2 cellular contexts compared by ENCODE assay signal in the genomic region with DNA sequence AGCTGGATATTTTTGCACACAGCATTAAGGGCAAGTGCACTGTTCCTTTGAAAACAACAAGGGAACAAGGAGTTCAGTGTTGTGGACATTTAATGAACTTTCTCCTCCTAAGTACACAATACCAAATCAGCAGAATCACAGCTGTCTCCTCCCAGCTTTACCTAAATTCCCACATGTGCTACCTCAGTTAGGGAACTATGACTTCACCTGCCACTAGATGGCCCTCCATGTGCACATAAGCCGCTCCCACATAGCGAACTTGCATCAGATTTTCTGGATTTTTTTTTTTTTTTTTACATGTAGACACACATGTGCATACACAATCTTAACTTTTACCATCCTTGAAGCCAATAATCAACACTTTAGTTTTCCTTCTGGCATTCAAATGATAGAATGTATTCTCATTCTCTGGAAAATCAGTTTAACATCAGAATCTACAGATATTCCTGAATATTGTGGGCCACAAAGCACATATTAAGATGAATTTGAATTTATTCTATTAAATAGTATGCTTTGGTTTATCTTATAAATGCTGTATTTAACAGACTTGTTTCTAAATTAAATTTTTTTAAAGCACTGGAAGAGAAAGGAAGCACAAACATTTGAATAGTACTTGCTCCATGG.
A peak's percentile ranks its signal among the peaks of the same experiment; 100 is the strongest.
TF ChIP-seq lines count a peak whose summit lies in the region.

No MANE protein-coding gene starts in this region.

TF ChIP-seq in GM23338, 12 proteins besides CTCF, POLR2A, EP300 and RAD21 (continued from another document):
- TF ChIP-seq, protein P1, sequence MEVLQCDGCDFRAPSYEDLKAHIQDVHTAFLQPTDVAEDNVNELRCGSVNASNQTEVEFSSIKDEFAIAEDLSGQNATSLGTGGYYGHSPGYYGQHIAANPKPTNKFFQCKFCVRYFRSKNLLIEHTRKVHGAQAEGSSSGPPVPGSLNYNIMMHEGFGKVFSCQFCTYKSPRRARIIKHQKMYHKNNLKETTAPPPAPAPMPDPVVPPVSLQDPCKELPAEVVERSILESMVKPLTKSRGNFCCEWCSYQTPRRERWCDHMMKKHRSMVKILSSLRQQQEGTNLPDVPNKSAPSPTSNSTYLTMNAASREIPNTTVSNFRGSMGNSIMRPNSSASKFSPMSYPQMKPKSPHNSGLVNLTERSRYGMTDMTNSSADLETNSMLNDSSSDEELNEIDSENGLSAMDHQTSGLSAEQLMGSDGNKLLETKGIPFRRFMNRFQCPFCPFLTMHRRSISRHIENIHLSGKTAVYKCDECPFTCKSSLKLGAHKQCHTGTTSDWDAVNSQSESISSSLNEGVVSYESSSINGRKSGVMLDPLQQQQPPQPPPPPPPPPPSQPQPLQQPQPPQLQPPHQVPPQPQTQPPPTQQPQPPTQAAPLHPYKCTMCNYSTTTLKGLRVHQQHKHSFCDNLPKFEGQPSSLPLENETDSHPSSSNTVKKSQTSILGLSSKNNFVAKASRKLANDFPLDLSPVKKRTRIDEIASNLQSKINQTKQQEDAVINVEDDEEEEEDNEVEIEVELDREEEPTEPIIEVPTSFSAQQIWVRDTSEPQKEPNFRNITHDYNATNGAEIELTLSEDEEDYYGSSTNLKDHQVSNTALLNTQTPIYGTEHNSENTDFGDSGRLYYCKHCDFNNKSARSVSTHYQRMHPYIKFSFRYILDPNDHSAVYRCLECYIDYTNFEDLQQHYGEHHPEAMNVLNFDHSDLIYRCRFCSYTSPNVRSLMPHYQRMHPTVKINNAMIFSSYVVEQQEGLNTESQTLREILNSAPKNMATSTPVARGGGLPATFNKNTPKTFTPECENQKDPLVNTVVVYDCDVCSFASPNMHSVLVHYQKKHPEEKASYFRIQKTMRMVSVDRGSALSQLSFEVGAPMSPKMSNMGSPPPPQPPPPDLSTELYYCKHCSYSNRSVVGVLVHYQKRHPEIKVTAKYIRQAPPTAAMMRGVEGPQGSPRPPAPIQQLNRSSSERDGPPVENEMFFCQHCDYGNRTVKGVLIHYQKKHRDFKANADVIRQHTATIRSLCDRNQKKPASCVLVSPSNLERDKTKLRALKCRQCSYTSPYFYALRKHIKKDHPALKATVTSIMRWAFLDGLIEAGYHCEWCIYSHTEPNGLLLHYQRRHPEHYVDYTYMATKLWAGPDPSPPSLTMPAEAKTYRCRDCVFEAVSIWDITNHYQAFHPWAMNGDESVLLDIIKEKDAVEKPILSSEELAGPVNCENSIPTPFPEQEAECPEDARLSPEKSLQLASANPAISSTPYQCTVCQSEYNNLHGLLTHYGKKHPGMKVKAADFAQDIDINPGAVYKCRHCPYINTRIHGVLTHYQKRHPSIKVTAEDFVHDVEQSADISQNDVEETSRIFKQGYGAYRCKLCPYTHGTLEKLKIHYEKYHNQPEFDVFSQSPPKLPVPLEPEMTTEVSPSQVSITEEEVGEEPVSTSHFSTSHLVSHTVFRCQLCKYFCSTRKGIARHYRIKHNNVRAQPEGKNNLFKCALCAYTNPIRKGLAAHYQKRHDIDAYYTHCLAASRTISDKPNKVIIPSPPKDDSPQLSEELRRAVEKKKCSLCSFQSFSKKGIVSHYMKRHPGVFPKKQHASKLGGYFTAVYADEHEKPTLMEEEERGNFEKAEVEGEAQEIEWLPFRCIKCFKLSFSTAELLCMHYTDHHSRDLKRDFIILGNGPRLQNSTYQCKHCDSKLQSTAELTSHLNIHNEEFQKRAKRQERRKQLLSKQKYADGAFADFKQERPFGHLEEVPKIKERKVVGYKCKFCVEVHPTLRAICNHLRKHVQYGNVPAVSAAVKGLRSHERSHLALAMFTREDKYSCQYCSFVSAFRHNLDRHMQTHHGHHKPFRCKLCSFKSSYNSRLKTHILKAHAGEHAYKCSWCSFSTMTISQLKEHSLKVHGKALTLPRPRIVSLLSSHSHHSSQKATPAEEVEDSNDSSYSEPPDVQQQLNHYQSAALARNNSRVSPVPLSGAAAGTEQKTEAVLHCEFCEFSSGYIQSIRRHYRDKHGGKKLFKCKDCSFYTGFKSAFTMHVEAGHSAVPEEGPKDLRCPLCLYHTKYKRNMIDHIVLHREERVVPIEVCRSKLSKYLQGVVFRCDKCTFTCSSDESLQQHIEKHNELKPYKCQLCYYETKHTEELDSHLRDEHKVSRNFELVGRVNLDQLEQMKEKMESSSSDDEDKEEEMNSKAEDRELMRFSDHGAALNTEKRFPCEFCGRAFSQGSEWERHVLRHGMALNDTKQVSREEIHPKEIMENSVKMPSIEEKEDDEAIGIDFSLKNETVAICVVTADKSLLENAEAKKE (CRISPR knock-in tag; IDR thresholded peaks at IDR 0.05), result no peak
- no peak for TF ChIP-seq EZH2phosphoT487 (IDR thresholded peaks at IDR 0.05; ENCODE audit: unreplicated experiment)

TF ChIP-seq in HepG2, 621 proteins besides CTCF, POLR2A, EP300 and RAD21 (continued from another document):
- TF ChIP-seq ARID5B (CRISPR knock-in tag; IDR thresholded peaks at IDR 0.05), result 0 out of 2 replicates have a peak, but pooled peaks have one; percentile 23
- TF ChIP-seq, protein P2, sequence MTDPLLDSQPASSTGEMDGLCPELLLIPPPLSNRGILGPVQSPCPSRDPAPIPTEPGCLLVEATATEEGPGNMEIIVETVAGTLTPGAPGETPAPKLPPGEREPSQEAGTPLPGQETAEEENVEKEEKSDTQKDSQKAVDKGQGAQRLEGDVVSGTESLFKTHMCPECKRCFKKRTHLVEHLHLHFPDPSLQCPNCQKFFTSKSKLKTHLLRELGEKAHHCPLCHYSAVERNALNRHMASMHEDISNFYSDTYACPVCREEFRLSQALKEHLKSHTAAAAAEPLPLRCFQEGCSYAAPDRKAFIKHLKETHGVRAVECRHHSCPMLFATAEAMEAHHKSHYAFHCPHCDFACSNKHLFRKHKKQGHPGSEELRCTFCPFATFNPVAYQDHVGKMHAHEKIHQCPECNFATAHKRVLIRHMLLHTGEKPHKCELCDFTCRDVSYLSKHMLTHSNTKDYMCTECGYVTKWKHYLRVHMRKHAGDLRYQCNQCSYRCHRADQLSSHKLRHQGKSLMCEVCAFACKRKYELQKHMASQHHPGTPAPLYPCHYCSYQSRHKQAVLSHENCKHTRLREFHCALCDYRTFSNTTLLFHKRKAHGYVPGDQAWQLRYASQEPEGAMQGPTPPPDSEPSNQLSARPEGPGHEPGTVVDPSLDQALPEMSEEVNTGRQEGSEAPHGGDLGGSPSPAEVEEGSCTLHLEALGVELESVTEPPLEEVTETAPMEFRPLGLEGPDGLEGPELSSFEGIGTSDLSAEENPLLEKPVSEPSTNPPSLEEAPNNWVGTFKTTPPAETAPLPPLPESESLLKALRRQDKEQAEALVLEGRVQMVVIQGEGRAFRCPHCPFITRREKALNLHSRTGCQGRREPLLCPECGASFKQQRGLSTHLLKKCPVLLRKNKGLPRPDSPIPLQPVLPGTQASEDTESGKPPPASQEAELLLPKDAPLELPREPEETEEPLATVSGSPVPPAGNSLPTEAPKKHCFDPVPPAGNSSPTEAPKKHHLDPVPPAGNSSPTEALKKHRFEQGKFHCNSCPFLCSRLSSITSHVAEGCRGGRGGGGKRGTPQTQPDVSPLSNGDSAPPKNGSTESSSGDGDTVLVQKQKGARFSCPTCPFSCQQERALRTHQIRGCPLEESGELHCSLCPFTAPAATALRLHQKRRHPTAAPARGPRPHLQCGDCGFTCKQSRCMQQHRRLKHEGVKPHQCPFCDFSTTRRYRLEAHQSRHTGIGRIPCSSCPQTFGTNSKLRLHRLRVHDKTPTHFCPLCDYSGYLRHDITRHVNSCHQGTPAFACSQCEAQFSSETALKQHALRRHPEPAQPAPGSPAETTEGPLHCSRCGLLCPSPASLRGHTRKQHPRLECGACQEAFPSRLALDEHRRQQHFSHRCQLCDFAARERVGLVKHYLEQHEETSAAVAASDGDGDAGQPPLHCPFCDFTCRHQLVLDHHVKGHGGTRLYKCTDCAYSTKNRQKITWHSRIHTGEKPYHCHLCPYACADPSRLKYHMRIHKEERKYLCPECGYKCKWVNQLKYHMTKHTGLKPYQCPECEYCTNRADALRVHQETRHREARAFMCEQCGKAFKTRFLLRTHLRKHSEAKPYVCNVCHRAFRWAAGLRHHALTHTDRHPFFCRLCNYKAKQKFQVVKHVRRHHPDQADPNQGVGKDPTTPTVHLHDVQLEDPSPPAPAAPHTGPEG (CRISPR knock-in tag; IDR thresholded peaks at IDR 0.05), result no peak
- 0 out of 2 replicates have a peak, but pooled peaks have one; percentile 19 for TF ChIP-seq PPARG (CRISPR knock-in tag; conservative IDR thresholded peaks at IDR 0.05)
- no peak for TF ChIP-seq SCMH1 (CRISPR knock-in tag; IDR thresholded peaks at IDR 0.05; ENCODE audit: borderline replicate concordance)
- TF ChIP-seq ISL2 (CRISPR knock-in tag; IDR thresholded peaks at IDR 0.05), result 0 out of 2 replicates have a peak, but pooled peaks have one; percentile 27
- TF ChIP-seq SOX6 (IDR thresholded peaks at IDR 0.05), result no peak
- TF ChIP-seq SOX6 (CRISPR knock-in tag; IDR thresholded peaks at IDR 0.05), result 0 out of 2 replicates have a peak, but pooled peaks have one; percentile 10
